7 cellular contexts compared by ENCODE assay signal in genomic region chr10:133011393-133011792, GRCh38.
DNase-seq lines count a peak whose midpoint lies in the region; ATAC-seq, FAIRE-seq and TF ChIP-seq lines count a peak whose summit lies in the region.
"Not testable (repeated sequence)": the region's sequence is repeated elsewhere in the genome, so short reads cannot be mapped to it uniquely, and the experiment has no call there.

No MANE protein-coding gene starts in this region.

- POLR2A ChIA-PET in HEK293T (lab: Yijun Ruan, JAX); H1 (lab: Charles Lee; ENCODE audit: partially characterized antibody); HepG2 (lab: Yijun Ruan, JAX): not testable (repeated sequence)

- H3K27me3 ChIP-seq in BLaER1; H1 (replicated peaks in 1 of 4; ENCODE audit: control insufficient read depth in 3 of 4, extremely low read depth in 1 of 4, insufficient read depth in 3 of 4, low read length in 3 of 4); neutrophil: not testable (repeated sequence)
- H3K27me3 ChIP-seq in HepG2 (ENCODE audit: control insufficient read depth in 1 of 2, insufficient read depth in 2 of 2, low read length in 2 of 2): peaks cover 4 to 62% of the 10 kb centered on the region in 2 experiments; a peak in 4 of 5 replicates

- not testable (repeated sequence) for H3K4me3 ChIP-seq in BLaER1; H1 (ENCODE audit: extremely low read depth in 1 of 4, insufficient read depth in 2 of 4, low read depth in 3 of 4, low read length in 4 of 4); HepG2 (replicated peaks in 1 of 3; ENCODE audit: insufficient read depth in 1 of 3, low read depth in 2 of 3, low read length in 3 of 3); neutrophil (ENCODE audit: low read depth in 1 of 2, low read length in 1 of 2)

- CTCF ChIA-PET in HEK293T (lab: Yijun Ruan, JAX); HepG2 (lab: Yijun Ruan, JAX; ENCODE audit: low intra/inter-chr PET ratio, low total read pairs): not testable (repeated sequence)
- CTCF ChIA-PET in H1 (lab: Charles Lee; ENCODE audit: partially characterized antibody): interaction anchor here (0.6 kb wide), 1 partner anchor 230 kb away, joined by 3 read pairs; no protein-coding TSS in a partner anchor

- H2BK15ac ChIP-seq in H1 (ENCODE audit: low read length): not testable (repeated sequence)

- TF ChIP-seq POLR2A in GM12892 (IDR thresholded peaks at IDR 0.05; ENCODE audit: low read depth, low read length); H1 (IDR thresholded peaks at IDR 0.05; ENCODE audit: control extremely low read depth in 1 of 2, low read depth in 2 of 2, low read length in 2 of 2); HepG2 (IDR thresholded peaks at IDR 0.05; ENCODE audit: insufficient read depth in 1 of 2, low read depth in 2 of 2, low read length in 2 of 2): not testable (repeated sequence)

- not testable (repeated sequence) for H3K56ac ChIP-seq in H1 (replicated peaks; ENCODE audit: insufficient read length, low read depth, low read length)

- not testable (repeated sequence) for H3K4ac ChIP-seq in H1 (replicated peaks; ENCODE audit: insufficient read length, low read depth, low read length)

- FAIRE-seq in GM12892 (lab: Jason Lieb, UNC): peak; percentile 86
- FAIRE-seq in H1 (lab: Jason Lieb, UNC): peak; percentile 32
- peak; percentile 99 for FAIRE-seq in frontal cortex (lab: Jason Lieb, UNC)
- not testable (repeated sequence) for FAIRE-seq in HepG2 (lab: Jason Lieb, UNC)

- H3K18ac ChIP-seq in H1 (ENCODE audit: extremely low read depth, low read length): not testable (repeated sequence)

- H4K5ac ChIP-seq in H1 (ENCODE audit: insufficient read length, low read depth, low read length): not testable (repeated sequence)

- H2BK5ac ChIP-seq in H1 (ENCODE audit: low read depth, low read length): 0 out of 2 replicates have a peak overlapping the region, but pooled peaks have one; percentile 44

- not testable (repeated sequence) for H2BK20ac ChIP-seq in H1 (ENCODE audit: low read length)

- not testable (repeated sequence) for H4K8ac ChIP-seq in H1 (ENCODE audit: extremely low read depth, insufficient read depth, low read length)

- H3K4me1 ChIP-seq in BLaER1: peaks cover 31% of the 10 kb centered on the region; the same call in 1 of the 2 replicates
- H3K4me1 ChIP-seq in H1 (replicated peaks in 1 of 4; ENCODE audit: control insufficient read depth in 3 of 4, insufficient read depth in 4 of 4, low read length in 3 of 4); HepG2 (ENCODE audit: insufficient read depth, low read length): not testable (repeated sequence)
- peaks cover 68 to 73% of the 10 kb centered on the region in 2 experiments for H3K4me1 ChIP-seq in neutrophil (ENCODE audit: control insufficient read depth in 1 of 2, insufficient read depth in 1 of 2, low read depth in 1 of 2, low read length in 1 of 2)

- H2BK120ac ChIP-seq in H1 (replicated peaks; ENCODE audit: low read depth, low read length): not testable (repeated sequence)

- not testable (repeated sequence) for H2BK12ac ChIP-seq in H1 (ENCODE audit: low read depth, low read length)

- not testable (repeated sequence) for H4K20me1 ChIP-seq in BLaER1; H1 (replicated peaks in 1 of 2; ENCODE audit: control insufficient read depth in 1 of 2, insufficient read depth in 2 of 2, low read length in 2 of 2); HepG2 (ENCODE audit: insufficient read depth, low read length)

- TF ChIP-seq EP300 in H1 (IDR thresholded peaks at IDR 0.05; ENCODE audit: borderline replicate concordance in 1 of 2, low read depth in 2 of 2, low read length in 2 of 2); HepG2 (IDR thresholded peaks at IDR 0.05; ENCODE audit: low read depth in 2 of 2, low read length in 2 of 2); HepG2 (CRISPR knock-in tag; IDR thresholded peaks at IDR 0.05; ENCODE audit: borderline replicate concordance): not testable (repeated sequence)

- TF ChIP-seq CTCF in H1 (IDR thresholded peaks at IDR 0.05; ENCODE audit: control extremely low read depth in 1 of 3, insufficient read depth in 1 of 3, low read depth in 1 of 3, low read length in 3 of 3); HepG2 (CRISPR knock-in tag; IDR thresholded peaks at IDR 0.05); neutrophil (IDR thresholded peaks at IDR 0.05): not testable (repeated sequence)

- peaks cover 10% of the 10 kb centered on the region for H3K23me2 ChIP-seq in H1 (ENCODE audit: low read depth, low read length)

- H3K27ac ChIP-seq in BLaER1; H1 (ENCODE audit: low read depth, low read length); HepG2 (ENCODE audit: extremely low read length, insufficient read depth, low read length): not testable (repeated sequence)
- peak overlapping the region; percentile 99 for H3K27ac ChIP-seq in neutrophil

- TF ChIP-seq RAD21 in H1 (IDR thresholded peaks at IDR 0.05 in 1 of 2, conservative IDR thresholded peaks at IDR 0.05 in 1 of 2; ENCODE audit: low read depth in 2 of 2, low read length in 2 of 2); HepG2 (CRISPR knock-in tag; IDR thresholded peaks at IDR 0.05): not testable (repeated sequence)

- 81 to 100% methylated on average over 6 to 9 of the region's 9 CpGs for WGBS in H1 (ENCODE audit: extremely low coverage in 1 of 2, insufficient coverage in 1 of 2, insufficient read length in 1 of 2, insufficient replicate concordance in 2 of 2, low coverage in 1 of 2, low lambda C conversion rate in 2 of 2, missing lambda C conversion rate in 1 of 2), 2 experiments
- 55% methylated on average over 9 of the region's 9 CpGs for WGBS in HepG2 (ENCODE audit: low lambda C conversion rate)

- H4K91ac ChIP-seq in H1 (replicated peaks; ENCODE audit: insufficient read length, low read length): not testable (repeated sequence)

- not testable (repeated sequence) for H3K23ac ChIP-seq in H1 (ENCODE audit: insufficient read length)

- in situ Hi-C loops in HepG2 (cut with HindIII; ENCODE audit: extremely low pct_ligation_motif_present, low pct_unique_long_range_greater_than_20kb): not testable (repeated sequence)

- intact Hi-C loops in HepG2 (cut with micrococcal nuclease; ENCODE audit: unreplicated experiment): not testable (repeated sequence)

- BruUV-seq in HepG2 (replicated peaks; lab: Mats Ljungman, UMichigan): not testable (repeated sequence)

- H3K79me2 ChIP-seq in H1 (ENCODE audit: control insufficient read depth in 1 of 2, insufficient read depth in 2 of 2, low read length in 2 of 2); HepG2 (ENCODE audit: insufficient read depth, low read length): not testable (repeated sequence)

- not testable (repeated sequence) for H3K9ac ChIP-seq in BLaER1; H1 (replicated peaks in 1 of 4; ENCODE audit: extremely low read depth in 1 of 4, low read depth in 3 of 4, low read length in 3 of 4); HepG2 (ENCODE audit: insufficient read depth, low read depth, low read length)

- 0 out of 2 replicates have a peak overlapping the region, but pooled peaks have one; percentile 18 for H3K4me2 ChIP-seq in BLaER1
- H3K4me2 ChIP-seq in H1 (ENCODE audit: insufficient read depth in 1 of 2, low read depth in 2 of 2, low read length in 2 of 2); HepG2 (ENCODE audit: low read depth, low read length): not testable (repeated sequence)

- ATAC-seq in HepG2: not testable (repeated sequence)

- H3K9me3 ChIP-seq in BLaER1; H1 (ENCODE audit: insufficient read depth in 2 of 2, low read depth in 1 of 2, low read length in 1 of 2); HepG2 (ENCODE audit: low read length); neutrophil: not testable (repeated sequence)

- H3K79me1 ChIP-seq in H1 (ENCODE audit: low read depth, low read length): not testable (repeated sequence)

- not testable (repeated sequence) for DNase-seq in GM12892 (ENCODE audit: insufficient read length); HEK293T (ENCODE audit: extremely low spot score); H1 (ENCODE audit: low read depth in 1 of 2, low spot score in 2 of 2); frontal cortex (ENCODE audit: low spot score in 2 of 2); HepG2 (ENCODE audit: low spot score)

- not testable (repeated sequence) for H3K36me3 ChIP-seq in BLaER1; H1 (ENCODE audit: control insufficient read depth in 2 of 4, insufficient read depth in 4 of 4, low read length in 3 of 4); HepG2 (replicated peaks in 1 of 2; ENCODE audit: control insufficient read depth in 1 of 2, insufficient read depth in 2 of 2, low read length in 2 of 2); neutrophil

- H2AFZ ChIP-seq in H1 (ENCODE audit: low read length); HepG2 (ENCODE audit: low read length): not testable (repeated sequence)

- H3K14ac ChIP-seq in H1 (ENCODE audit: insufficient read length): peak overlapping the region; percentile 12

- H2AK5ac ChIP-seq in H1 (ENCODE audit: low read depth, low read length): peak overlapping the region; percentile 99

TF ChIP-seq in HEK293T, 16 proteins besides CTCF, POLR2A, EP300 and RAD21:
- TF ChIP-seq TARDBP (IDR thresholded peaks at IDR 0.05): 0 out of 2 replicates have a peak, but pooled peaks have one; percentile 34

TF ChIP-seq in HepG2, 621 proteins besides CTCF, POLR2A, EP300 and RAD21 (continues in another document):
- TF ChIP-seq NBN (conservative IDR thresholded peaks at IDR 0.05): 0 out of 2 replicates have a peak, but pooled peaks have one; percentile 62
- TF ChIP-seq NONO (IDR thresholded peaks at IDR 0.05): peak; percentile 90; the same call in 1 of the 2 replicates
- TF ChIP-seq NONO (CRISPR knock-in tag; conservative IDR thresholded peaks at IDR 0.05); ATF7 (CRISPR knock-in tag; IDR thresholded peaks at IDR 0.05); FOXA1 (CRISPR knock-in tag; IDR thresholded peaks at IDR 0.05): not testable (repeated sequence)
- 0 out of 2 replicates have a peak, but pooled peaks have one; percentile 43 for TF ChIP-seq ARNT (IDR thresholded peaks at IDR 0.05)
- peak; percentile 6; the same call in 1 of the 2 replicates for TF ChIP-seq ATF7 (IDR thresholded peaks at IDR 0.05)
- TF ChIP-seq FOXA1 (IDR thresholded peaks at IDR 0.05): 0 out of 2 replicates have a peak, but pooled peaks have one; percentile 14
